1 cellular context compared by ENCODE assay signal in genomic region chr7:35816514-35816913, GRCh38.
TF ChIP-seq lines count a peak whose summit lies in the region.

No MANE protein-coding gene starts in this region.

TF ChIP-seq in GM23338, 12 proteins besides CTCF, POLR2A, EP300 and RAD21 (continued from another document):
- TF ChIP-seq POLR2AphosphoS5 (IDR thresholded peaks at IDR 0.05; ENCODE audit: low read depth) (no peak), ZNF114 (CRISPR knock-in tag; IDR thresholded peaks at IDR 0.05) (no peak), EZH2 (IDR thresholded peaks at IDR 0.05; ENCODE audit: low read depth, unreplicated experiment) (no peak), NANOG (IDR thresholded peaks at IDR 0.05; ENCODE audit: borderline replicate concordance) (no peak), ZNF462 (CRISPR knock-in tag; IDR thresholded peaks at IDR 0.05) (no peak), ETS1 (IDR thresholded peaks at IDR 0.05) (no peak), CREB1 (CRISPR knock-in tag; IDR thresholded peaks at IDR 0.05; ENCODE audit: low read depth) (no peak), STAT1 (IDR thresholded peaks at IDR 0.05; ENCODE audit: unreplicated experiment) (no peak), ZNF331 (CRISPR knock-in tag; IDR thresholded peaks at IDR 0.05; ENCODE audit: low read depth) (no peak)
TF ChIP-seq in GM23338: peak in this region for 0.
